In genomic region chr14:80304125-80304766, GRCh38 we compare ENCODE assay signal across 19 cellular contexts.
DNase-seq lines count a peak whose midpoint lies in the region; ATAC-seq and TF ChIP-seq lines count a peak whose summit lies in the region.
"Had no signal": no experiment of that assay in that cellular context is flagged by ENCODE, and none has a peak within 500 bp of the region (broad histone marks: within the 10 kb centered on the region; RNA-seq: fewer than 3 reads in every experiment).

No MANE protein-coding gene starts in this region.

- CTCF ChIA-PET in activated CD4-positive, alpha-beta memory T cell treated with anti-CD3 and anti-CD28 coated beads for 36 hours (lab: Charles Lee): no interaction called here

- H2BK120ac ChIP-seq in trophoblast cell (ENCODE audit: insufficient read depth, low read length, poor library complexity): no peak overlapping the region

- no peak for ATAC-seq in HG03432 (IDR thresholded peaks at IDR 0.05; ENCODE audit: unreplicated experiment)
- ATAC-seq: activated T-cell treated with anti-CD3 and anti-CD28 coated beads, Interleukin-2, amount 50 U/mL, for 72 hours; HCT116 had no signal

- no peak overlapping the region for H4K12ac ChIP-seq in trophoblast cell (ENCODE audit: low read depth, low read length)

- no peak overlapping the region for H3K9ac ChIP-seq in OCI-LY3 (ENCODE audit: low read length)
- no peak overlapping the region for H3K9ac ChIP-seq in trophoblast cell (ENCODE audit: low read length)

- no peak overlapping the region for H3K23ac ChIP-seq in trophoblast cell (ENCODE audit: low read length)

- H3K9me3 ChIP-seq in OCI-LY3 (ENCODE audit: insufficient read depth, low read length) (no peaks in the 10 kb centered on the region), trophoblast cell (ENCODE audit: insufficient read depth, low read depth, low read length) (no peaks in the 10 kb centered on the region)

- no peak overlapping the region for H4K8ac ChIP-seq in trophoblast cell (ENCODE audit: low read depth, low read length)

- H4K91ac ChIP-seq in trophoblast cell (ENCODE audit: low read depth, low read length): no peak overlapping the region

- H3K4me3 ChIP-seq in OCI-LY3 (ENCODE audit: low read length): no peak overlapping the region
- no peak overlapping the region for H3K4me3 ChIP-seq in fibroblast of mammary gland (ENCODE audit: control insufficient read depth, low read depth, low read length)
- H3K4me3 ChIP-seq in trophoblast cell (ENCODE audit: low read depth, low read length): no peak overlapping the region
- H3K4me3 ChIP-seq: skin epidermis had no signal

- no peaks in the 10 kb centered on the region for H3K79me1 ChIP-seq in trophoblast cell (ENCODE audit: low read length)

- no peaks in the 10 kb centered on the region for H3K36me3 Mint-ChIP-seq in activated CD4-positive, alpha-beta memory T cell treated with anti-CD3 and anti-CD28 coated beads for 36 hours
- H3K36me3 Mint-ChIP-seq: mesothelial cell of epicardium had no signal

- intact Hi-C loops in activated CD4-positive, alpha-beta memory T cell treated with anti-CD3 and anti-CD28 coated beads for 36 hours (cut with micrococcal nuclease): no loop called here

- H3K27me3 ChIP-seq in OCI-LY3 (ENCODE audit: low read depth, low read length) (no peaks in the 10 kb centered on the region), trophoblast cell (ENCODE audit: insufficient read depth, low read length) (no peaks in the 10 kb centered on the region)

- no peak overlapping the region for H2BK12ac ChIP-seq in trophoblast cell (ENCODE audit: low read length)

- peak; percentile 7 for DNase-seq in ELR (ENCODE audit: low read depth)
- DNase-seq in fibroblast of mammary gland (ENCODE audit: low read depth): peak; percentile 78
- peak; percentile 78 to 94 for DNase-seq in trophoblast cell
- no peak for DNase-seq in NCI-H1436 (lab: John Stamatoyannopoulos, UW)
- no peak for DNase-seq in activated CD4-positive, alpha-beta memory T cell treated with anti-CD3 and anti-CD28 coated beads for 36 hours
- DNase-seq: activated naive CD4-positive, alpha-beta T cell treated with anti-CD3 and anti-CD28 coated beads, Interleukin-2, amount 50 U/mL, for 16 hours; activated T-cell treated with anti-CD3 and anti-CD28 coated beads, Interleukin-2, amount 50 U/mL, for 72 hours; DMS79; endodermal cell; left cardiac atrium; NCI-H1105; NCI-H510A treated with DMSO at 0.1 percent for 48 hours; stimulated activated naive CD4-positive, alpha-beta T cell had no signal

- H3K9me3 Mint-ChIP-seq in activated CD4-positive, alpha-beta memory T cell treated with anti-CD3 and anti-CD28 coated beads for 36 hours: peaks cover 3% of the 10 kb centered on the region
- H3K9me3 Mint-ChIP-seq: endodermal cell, mesothelial cell of epicardium, nephron had no signal

- no peak overlapping the region for H3K27ac Mint-ChIP-seq in activated CD4-positive, alpha-beta memory T cell treated with anti-CD3 and anti-CD28 coated beads for 36 hours
- H3K27ac Mint-ChIP-seq: activated T-cell treated with anti-CD3 and anti-CD28 coated beads, Interleukin-2, amount 50 U/mL, for 72 hours; endodermal cell; mesothelial cell of epicardium; nephron had no signal

- H3K4me1 ChIP-seq in OCI-LY3 (ENCODE audit: low read length) (peaks cover 18% of the 10 kb centered on the region), trophoblast cell (ENCODE audit: control insufficient read depth in 1 of 2, insufficient read depth in 2 of 2, low read length in 2 of 2) (no peaks in the 10 kb centered on the region)

- no peak overlapping the region for H2AK5ac ChIP-seq in trophoblast cell (ENCODE audit: low read length)

- H3K4ac ChIP-seq in trophoblast cell (ENCODE audit: low read depth, low read length): no peak overlapping the region

- H3K79me2 ChIP-seq in OCI-LY3 (ENCODE audit: low read length) (no peaks in the 10 kb centered on the region), trophoblast cell (ENCODE audit: control insufficient read depth, insufficient read depth, low read length, poor library complexity) (no peaks in the 10 kb centered on the region)

- no peak overlapping the region for H3K18ac ChIP-seq in trophoblast cell (ENCODE audit: low read length)

- no peaks in the 10 kb centered on the region for H3K27me3 Mint-ChIP-seq in activated CD4-positive, alpha-beta memory T cell treated with anti-CD3 and anti-CD28 coated beads for 36 hours

- POLR2A ChIA-PET in activated CD4-positive, alpha-beta memory T cell treated with anti-CD3 and anti-CD28 coated beads for 36 hours (lab: Charles Lee): no interaction called here

- H4K20me1 ChIP-seq in OCI-LY3 (ENCODE audit: insufficient read depth, low read length): no peaks in the 10 kb centered on the region

- H3K27ac ChIP-seq in OCI-LY3 (ENCODE audit: low read length) (no peak overlapping the region), trophoblast cell (ENCODE audit: low read depth, low read length) (no peak overlapping the region)
- H3K27ac ChIP-seq: skin epidermis had no signal

- no CpG with 5 or more reads among the region's 6 CpGs for WGBS in trophoblast cell (ENCODE audit: extremely low coverage, insufficient coverage, insufficient read length)

- H2BK5ac ChIP-seq in trophoblast cell (ENCODE audit: low read depth, low read length, poor library complexity): no peak overlapping the region

- peak overlapping the region; percentile 23 for H3K4me2 ChIP-seq in OCI-LY3 (ENCODE audit: low read length)
- H3K4me2 ChIP-seq in trophoblast cell (ENCODE audit: low read length): no peak overlapping the region

- H3K4me1 Mint-ChIP-seq in activated CD4-positive, alpha-beta memory T cell treated with anti-CD3 and anti-CD28 coated beads for 36 hours (ENCODE audit: low read depth): no peaks in the 10 kb centered on the region
- H3K4me1 Mint-ChIP-seq: endodermal cell, mesothelial cell of epicardium, nephron had no signal

- no peak overlapping the region for H3K14ac ChIP-seq in trophoblast cell (ENCODE audit: low read length)

- H3K4me3 Mint-ChIP-seq in activated CD4-positive, alpha-beta memory T cell treated with anti-CD3 and anti-CD28 coated beads for 36 hours: no peak overlapping the region
- H3K4me3 Mint-ChIP-seq: activated T-cell treated with anti-CD3 and anti-CD28 coated beads, Interleukin-2, amount 50 U/mL, for 72 hours; endodermal cell; mesothelial cell of epicardium; nephron had no signal

- no peak for TF ChIP-seq CTCF in OCI-LY3 (IDR thresholded peaks at IDR 0.05; ENCODE audit: low read depth, low read length)
- TF ChIP-seq CTCF in fibroblast of mammary gland (conservative IDR thresholded peaks at IDR 0.05; ENCODE audit: control insufficient read depth, insufficient read depth, low read depth, low read length): no peak

- no peak overlapping the region for H2AFZ ChIP-seq in OCI-LY3 (ENCODE audit: low read depth, low read length)
- no peak overlapping the region for H2AFZ ChIP-seq in trophoblast cell (ENCODE audit: insufficient read depth, low read length, poor library complexity)

- no peaks in the 10 kb centered on the region for H3K36me3 ChIP-seq in OCI-LY3 (replicated peaks; ENCODE audit: low read depth, low read length)
- no peaks in the 10 kb centered on the region for H3K36me3 ChIP-seq in trophoblast cell (ENCODE audit: control insufficient read depth in 1 of 2, insufficient read depth in 2 of 2, low read length in 2 of 2)

Comparison
In these comparisons a context has a peak if more than half of its experiments do, and no peak if none do; other contexts are left out.
1. DNase-seq: peak in ELR (single experiment), fibroblast of mammary gland (single experiment) and trophoblast cell (2 of 2); none in NCI-H1436 (single experiment) and activated CD4-positive, alpha-beta memory T cell treated with anti-CD3 and anti-CD28 coated beads for 36 hours (single experiment).